26 cellular contexts compared by ENCODE assay signal in genomic region chr5:83025690-83026472, GRCh38. TPM values are rescaled to one million over a fixed set of nuclear protein-coding genes. Genes with fewer than 3 reads are reported as not detected.
DNase-seq lines count a peak whose midpoint lies in the region; ATAC-seq and TF ChIP-seq lines count a peak whose summit lies in the region.
"Had no signal": no experiment of that assay in that cellular context is flagged by ENCODE, and none has a peak within 500 bp of the region (broad histone marks: within the 10 kb centered on the region; RNA-seq: fewer than 3 reads in every experiment).

No MANE protein-coding gene starts in this region.

- H3K56ac ChIP-seq in H9 (ENCODE audit: insufficient read length, low read depth, low read length) = no peak overlapping the region

- H3K27ac ChIP-seq in H9 (ENCODE audit: insufficient read length, low read depth, low read length) = peak overlapping the region; percentile 76
- H3K27ac ChIP-seq in neuronal stem cell (replicated peaks; ENCODE audit: low read length) = no peak overlapping the region
- H3K27ac ChIP-seq: ascending aorta, upper lobe of right lung had no signal

- no peaks in the 10 kb centered on the region for H3K9me3 ChIP-seq in H9 (ENCODE audit: control insufficient read depth, low read depth, low read length)
- no peaks in the 10 kb centered on the region for H3K9me3 ChIP-seq in neuronal stem cell (replicated peaks in 1 of 2; ENCODE audit: control insufficient read depth in 2 of 2, insufficient read depth in 1 of 2, low read depth in 1 of 2, low read length in 2 of 2)
- H3K9me3 ChIP-seq: ascending aorta, Caco-2, upper lobe of right lung had no signal

- peak overlapping the region; percentile 35 for H3K4me2 ChIP-seq in H9 (ENCODE audit: insufficient read depth, insufficient read length, low read length)
- H3K4me2 ChIP-seq in neuronal stem cell (ENCODE audit: insufficient read depth, low read length, poor library complexity, severe bottlenecking) = no peak overlapping the region

- H3K4me3 Mint-ChIP-seq in H9 (peak overlapping the region in 1 of 2 experiments; percentile 12; a peak in 3 of 5 replicates), glutamatergic neuron (ENCODE audit: unreplicated experiment) (peak overlapping the region; percentile 68), MCF 10A (ENCODE audit: unreplicated experiment) (no peak overlapping the region)
- H3K4me3 Mint-ChIP-seq: dendritic cell treated with granulocyte-macrophage colony-stimulating factor and Interleukin-4, amounts not matched to agents 40 ng/mL and 50 ng/mL, for 4 days had no signal

- H2AK5ac ChIP-seq in H9 (ENCODE audit: insufficient read length, low read length) = no peak overlapping the region
- no peak overlapping the region for H2AK5ac ChIP-seq in neuronal stem cell (ENCODE audit: low read depth, low read length)

- intact Hi-C loops in MCF 10A (cut with micrococcal nuclease) = no loop called here

- H3K27me3 Mint-ChIP-seq in H9 (ENCODE audit: low read depth) (no peaks in the 10 kb centered on the region; the same call in 1 of the 2 replicates), glutamatergic neuron (ENCODE audit: unreplicated experiment) (peaks cover 10% of the 10 kb centered on the region), MCF 10A (ENCODE audit: insufficient read depth, unreplicated experiment) (no peaks in the 10 kb centered on the region)
- H3K27me3 Mint-ChIP-seq: dendritic cell treated with granulocyte-macrophage colony-stimulating factor and Interleukin-4, amounts not matched to agents 40 ng/mL and 50 ng/mL, for 4 days; naive B cell had no signal

- H3K36me3 ChIP-seq in neuronal stem cell (replicated peaks in 1 of 2; ENCODE audit: control insufficient read depth in 2 of 2, insufficient read depth in 2 of 2, low read length in 2 of 2) = no peaks in the 10 kb centered on the region
- H3K36me3 ChIP-seq: ascending aorta; BLaER1 treated with 17β-estradiol and CSF1 and Interleukin-3, amounts not matched to agents 10 nM and 100 nM; upper lobe of right lung had no signal

- H3K9ac ChIP-seq in H9 (ENCODE audit: extremely low read depth, insufficient read length, low read length) (no peak overlapping the region), neuronal stem cell (ENCODE audit: low read depth, low read length, poor library complexity) (no peak overlapping the region)
- H3K9ac ChIP-seq: BLaER1 treated with 17β-estradiol and CSF1 and Interleukin-3, amounts not matched to agents 10 nM and 100 nM had no signal

- DNase-seq in H9 (peak; percentile 39), OCI-M1 (lab: John Stamatoyannopoulos, UW) (peak; percentile 19), glutamatergic neuron (no peak), neuronal stem cell (ENCODE audit: low spot score) (no peak), HEK293T (ENCODE audit: extremely low spot score) (no peak), MCF 10A (ENCODE audit: unreplicated experiment) (no peak), NCI-H345 (lab: John Stamatoyannopoulos, UW) (no peak)
- DNase-seq: ACHN; activated CD4-positive, alpha-beta T cell treated with anti-CD3 and anti-CD28 coated beads, Interleukin-2, amount 50 U/mL, for 4 hours; activated CD4-positive, CD25-positive, alpha-beta regulatory T cell; Caco-2; caudate nucleus; DMS79 treated with DMSO at 0.1 percent for 48 hours; naive B cell; NCI-H1048; NCI-H187 treated with DMSO at 0.1 percent for 48 hours; NCI-H748 treated with DMSO at 0.1 percent for 48 hours; small intestine; stimulated activated CD4-positive, alpha-beta T cell treated with anti-CD3 and anti-CD28 coated beads, Interleukin-2, amount 100 ng/mL, for 24 hours; T1000; upper lobe of right lung had no signal

- H4K5ac ChIP-seq in H9 (ENCODE audit: insufficient read length, low read depth, low read length) = no peak overlapping the region

- H3K23ac ChIP-seq in H9 (ENCODE audit: insufficient read length, low read depth, low read length) = no peak overlapping the region
- no peak overlapping the region for H3K23ac ChIP-seq in neuronal stem cell (ENCODE audit: low read depth, low read length, poor library complexity)

- H2BK15ac ChIP-seq in H9 (ENCODE audit: low read depth, low read length) = no peak overlapping the region
- H2BK15ac ChIP-seq in neuronal stem cell (ENCODE audit: low read length) = no peak overlapping the region

- H2BK12ac ChIP-seq in H9 (ENCODE audit: insufficient read length, low read depth, low read length) (no peak overlapping the region), neuronal stem cell (ENCODE audit: low read length) (no peak overlapping the region)

- H3K4me1 Mint-ChIP-seq in H9 (peaks cover 28 to 38% of the 10 kb centered on the region in 2 experiments), glutamatergic neuron (ENCODE audit: low read depth, unreplicated experiment) (peaks cover 30% of the 10 kb centered on the region), MCF 10A (ENCODE audit: insufficient read depth, unreplicated experiment) (no peaks in the 10 kb centered on the region)

- H4K20me1 ChIP-seq in H9 (ENCODE audit: control insufficient read depth, insufficient read depth, insufficient read length) = no peaks in the 10 kb centered on the region
- H4K20me1 ChIP-seq: BLaER1 treated with 17β-estradiol and CSF1 and Interleukin-3, amounts not matched to agents 10 nM and 100 nM had no signal

- H3K79me1 ChIP-seq in H9 (ENCODE audit: insufficient read depth, low read depth, low read length, poor library complexity, severe bottlenecking) (no peaks in the 10 kb centered on the region), neuronal stem cell (ENCODE audit: low read depth, low read length) (no peaks in the 10 kb centered on the region)

- ATAC-seq in GM21367 (IDR thresholded peaks at IDR 0.05; ENCODE audit: unreplicated experiment) = no peak
- ATAC-seq: activated naive CD4-positive, alpha-beta T cell treated with anti-CD3 and anti-CD28 coated beads, Interleukin-2, amount 50 U/mL, for 72 hours; upper lobe of right lung had no signal

- H3K18ac ChIP-seq in H9 (ENCODE audit: insufficient read length, low read depth, low read length) (no peak overlapping the region), neuronal stem cell (ENCODE audit: low read length) (no peak overlapping the region)

- no peaks in the 10 kb centered on the region; a peak in 2 of 7 replicates for H3K36me3 Mint-ChIP-seq in H9 (ENCODE audit: insufficient read depth in 1 of 3, low read depth in 3 of 3)
- H3K36me3 Mint-ChIP-seq in glutamatergic neuron (ENCODE audit: unreplicated experiment) = peaks cover 4% of the 10 kb centered on the region
- H3K36me3 Mint-ChIP-seq in MCF 10A (ENCODE audit: insufficient read depth, unreplicated experiment) = no peaks in the 10 kb centered on the region
- H3K36me3 Mint-ChIP-seq: activated naive CD4-positive, alpha-beta T cell treated with anti-CD3 and anti-CD28 coated beads, Interleukin-2, amount 50 U/mL, for 72 hours; naive B cell had no signal

- no CpG with 5 or more reads among the region's 8 CpGs for WGBS in H9 (ENCODE audit: extremely low coverage, insufficient read length, low lambda C conversion rate)
- WGBS in neuronal stem cell (ENCODE audit: extremely low coverage in 2 of 2, insufficient read length in 2 of 2, insufficient replicate concordance in 1 of 2), 2 donors = no CpG with 5 or more reads among the region's 8 CpGs

- H4K91ac ChIP-seq in H9 (ENCODE audit: insufficient read length, low read depth, low read length) = no peak overlapping the region
- H4K91ac ChIP-seq in neuronal stem cell (ENCODE audit: low read depth, low read length, poor library complexity) = no peak overlapping the region

- no peak overlapping the region for H3K14ac ChIP-seq in H9 (ENCODE audit: insufficient read depth, low read length)
- no peak overlapping the region for H3K14ac ChIP-seq in neuronal stem cell (ENCODE audit: low read length)

- H3K4ac ChIP-seq in H9 (ENCODE audit: low read depth, low read length) (no peak overlapping the region), neuronal stem cell (ENCODE audit: low read length) (no peak overlapping the region)

- H3K23me2 ChIP-seq in H9 (ENCODE audit: insufficient read length, low read depth, low read length, poor library complexity, severe bottlenecking) = no peaks in the 10 kb centered on the region

- H3K27ac Mint-ChIP-seq in H9 = peak overlapping the region; percentile 87 to 97 (median 87)
- peak overlapping the region; percentile 89 for H3K27ac Mint-ChIP-seq in glutamatergic neuron (ENCODE audit: unreplicated experiment)
- no peak overlapping the region for H3K27ac Mint-ChIP-seq in MCF 10A (ENCODE audit: low read depth, unreplicated experiment)
- H3K27ac Mint-ChIP-seq: activated naive CD4-positive, alpha-beta T cell treated with anti-CD3 and anti-CD28 coated beads, Interleukin-2, amount 50 U/mL, for 72 hours; dendritic cell treated with granulocyte-macrophage colony-stimulating factor and Interleukin-4, amounts not matched to agents 40 ng/mL and 50 ng/mL, for 4 days had no signal

- H3K4me3 ChIP-seq in neuronal stem cell (ENCODE audit: low read length in 2 of 2) = no peak overlapping the region
- H3K4me3 ChIP-seq: ascending aorta; BLaER1 treated with 17β-estradiol and CSF1 and Interleukin-3, amounts not matched to agents 10 nM and 100 nM; upper lobe of right lung had no signal

- no peak overlapping the region for H3T11ph ChIP-seq in H9 (ENCODE audit: low read length)

- H2BK20ac ChIP-seq in H9 (ENCODE audit: low read depth, low read length, poor library complexity, severe bottlenecking) = no peak overlapping the region

- H3K27me3 ChIP-seq in H9 (ENCODE audit: insufficient read depth, low read length) = no peaks in the 10 kb centered on the region
- no peaks in the 10 kb centered on the region for H3K27me3 ChIP-seq in neuronal stem cell (ENCODE audit: control insufficient read depth in 3 of 3, insufficient read depth in 3 of 3, low read depth in 1 of 3, low read length in 3 of 3)
- H3K27me3 ChIP-seq: ascending aorta; BLaER1 treated with 17β-estradiol and CSF1 and Interleukin-3, amounts not matched to agents 10 nM and 100 nM; upper lobe of right lung had no signal

- no peaks in the 10 kb centered on the region for H3K79me2 ChIP-seq in H9 (ENCODE audit: insufficient read depth, low read length)

- no peaks in the 10 kb centered on the region for H3K9me3 Mint-ChIP-seq in H9
- peaks cover 5% of the 10 kb centered on the region for H3K9me3 Mint-ChIP-seq in glutamatergic neuron (ENCODE audit: unreplicated experiment)
- H3K9me3 Mint-ChIP-seq in MCF 10A (ENCODE audit: unreplicated experiment) = no peaks in the 10 kb centered on the region
- H3K9me3 Mint-ChIP-seq: activated naive CD4-positive, alpha-beta T cell treated with anti-CD3 and anti-CD28 coated beads, Interleukin-2, amount 50 U/mL, for 72 hours; dendritic cell treated with granulocyte-macrophage colony-stimulating factor and Interleukin-4, amounts not matched to agents 40 ng/mL and 50 ng/mL, for 4 days; naive B cell had no signal

- no peak for TF ChIP-seq CTCF in H9 (conservative IDR thresholded peaks at IDR 0.05)
- TF ChIP-seq CTCF in glutamatergic neuron (IDR thresholded peaks at IDR 0.05; ENCODE audit: partially characterized antibody, unreplicated experiment) = no peak
- TF ChIP-seq CTCF in MCF 10A (IDR thresholded peaks at IDR 0.05; ENCODE audit: unreplicated experiment) = no peak

- POLR2A ChIA-PET in HEK293T (lab: Yijun Ruan, JAX) = interaction anchor here (1.2 kb wide), 1 partner anchor 447 kb away, joined by 3 read pairs; no protein-coding TSS in a partner anchor
- POLR2A ChIA-PET in MCF 10A (lab: Yijun Ruan, JAX) = interaction anchor here (1.5 kb wide), 1 partner anchor 10 kb away, joined by 4 read pairs; no protein-coding TSS in a partner anchor

- CTCF ChIA-PET in HEK293T (lab: Yijun Ruan, JAX) (interaction anchor here (0.7 kb wide), 1 partner anchor 703 kb away, joined by 3 read pairs; no protein-coding TSS in a partner anchor), MCF 10A (lab: Yijun Ruan, JAX) (no interaction called here)

- no peak overlapping the region for H2BK5ac ChIP-seq in H9 (ENCODE audit: insufficient read length, low read length)
- no peak overlapping the region for H2BK5ac ChIP-seq in neuronal stem cell (ENCODE audit: low read length)

- H2AFZ ChIP-seq in H9 (ENCODE audit: low read length) (no peak overlapping the region), neuronal stem cell (ENCODE audit: low read length) (peak overlapping the region; percentile 2)

- H4K8ac ChIP-seq in H9 (replicated peaks; ENCODE audit: insufficient read length, low read depth, low read length) = no peak overlapping the region
- no peak overlapping the region for H4K8ac ChIP-seq in neuronal stem cell (ENCODE audit: low read depth, low read length)

- H2BK120ac ChIP-seq in H9 (ENCODE audit: low read depth, low read length, poor library complexity, severe bottlenecking) (no peak overlapping the region), neuronal stem cell (ENCODE audit: low read depth, low read length) (no peak overlapping the region)

- H3K4me1 ChIP-seq in H9 (ENCODE audit: insufficient read depth, low read length) (peaks cover 2% of the 10 kb centered on the region; the same call in 1 of the 2 replicates), neuronal stem cell (ENCODE audit: control insufficient read depth in 2 of 2, insufficient read depth in 1 of 2, low read depth in 1 of 2, low read length in 2 of 2) (peaks cover 9 to 28% of the 10 kb centered on the region in 2 donors)
- H3K4me1 ChIP-seq: ascending aorta, Caco-2, upper lobe of right lung had no signal

- BruUV-seq in MCF 10A (replicated peaks; lab: Mats Ljungman, UMichigan) = no TSS peak

RNA-seq across cellular contexts. Expression of gene TMEM167A, which starts 51.3 kb away (rescaled TPM):
- total RNA-seq in H9 (2021) (139 and 144 TPM in 2 replicates), glutamatergic neuron (ENCODE audit: unreplicated experiment) (145 TPM), MCF 10A (2022) (84.1 and 122 TPM in 2 replicates)
- 73.6 TPM for polyA plus RNA-seq in neuronal stem cell (2013, experiment 1 of 2)
- polyA plus RNA-seq in neuronal stem cell (2013, experiment 2 of 2) = 72.3 TPM

RNA-seq across cellular contexts. Expression of gene XRCC4, which starts 51.5 kb away (rescaled TPM):
- total RNA-seq in H9 (2021) = 10.8 and 11.4 TPM in 2 replicates
- total RNA-seq in glutamatergic neuron (ENCODE audit: unreplicated experiment) = 5.9 TPM
- polyA plus RNA-seq in neuronal stem cell (2013, experiment 1 of 2) = 14.5 TPM
- polyA plus RNA-seq in neuronal stem cell (2013, experiment 2 of 2) = 15.1 TPM
- total RNA-seq in MCF 10A (2022) = 7.1 and 8.4 TPM in 2 replicates
- total RNA-seq: ascending aorta had no signal

Comparison
In these comparisons a context has a peak if more than half of its experiments do, and no peak if none do; other contexts are left out.
1. DNase-seq: peak in H9 (single experiment) and OCI-M1 (single experiment); none in glutamatergic neuron (single experiment), neuronal stem cell (single experiment), HEK293T (single experiment), MCF 10A (single experiment) and NCI-H345 (single experiment).